1 cellular context compared by ENCODE assay signal in the genomic region with DNA sequence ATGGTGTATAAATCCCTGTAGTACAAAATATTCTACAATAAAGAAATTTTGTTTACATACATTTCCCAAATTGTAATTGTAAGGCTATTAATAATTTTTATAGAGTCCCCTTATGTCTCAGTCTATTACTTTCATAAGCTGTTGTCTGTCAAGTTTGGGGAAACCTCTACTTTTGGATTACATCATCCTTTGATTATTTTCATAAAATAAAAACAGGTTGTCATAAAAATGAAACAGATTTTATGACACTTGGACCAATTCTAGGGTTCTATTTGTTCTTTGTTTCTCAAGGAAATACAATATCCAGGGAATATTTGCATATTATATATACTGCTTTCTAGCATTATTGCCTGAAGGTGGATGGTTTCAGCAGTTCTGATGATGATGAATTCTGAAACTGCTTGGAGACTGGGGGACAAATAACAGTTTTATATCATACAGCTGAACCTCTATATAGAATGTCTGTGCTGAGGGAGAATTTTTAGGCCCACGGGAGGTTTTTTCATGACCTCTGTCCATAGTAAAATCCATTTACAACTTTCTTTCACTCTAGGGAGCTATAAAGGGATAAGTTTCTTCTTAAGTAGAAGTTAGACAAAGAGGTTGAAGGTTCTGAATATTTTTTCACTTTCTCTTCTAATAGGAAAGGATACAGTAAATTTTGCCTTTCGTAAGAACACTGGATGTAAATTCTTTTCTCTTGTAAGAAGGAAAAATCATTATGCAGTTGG.
TF ChIP-seq lines count a peak whose summit lies in the region.

No MANE protein-coding gene starts in this region.

TF ChIP-seq in GM12878, 131 proteins besides CTCF, POLR2A, EP300 and RAD21 (continued from another document):
- TF ChIP-seq, protein P1, sequence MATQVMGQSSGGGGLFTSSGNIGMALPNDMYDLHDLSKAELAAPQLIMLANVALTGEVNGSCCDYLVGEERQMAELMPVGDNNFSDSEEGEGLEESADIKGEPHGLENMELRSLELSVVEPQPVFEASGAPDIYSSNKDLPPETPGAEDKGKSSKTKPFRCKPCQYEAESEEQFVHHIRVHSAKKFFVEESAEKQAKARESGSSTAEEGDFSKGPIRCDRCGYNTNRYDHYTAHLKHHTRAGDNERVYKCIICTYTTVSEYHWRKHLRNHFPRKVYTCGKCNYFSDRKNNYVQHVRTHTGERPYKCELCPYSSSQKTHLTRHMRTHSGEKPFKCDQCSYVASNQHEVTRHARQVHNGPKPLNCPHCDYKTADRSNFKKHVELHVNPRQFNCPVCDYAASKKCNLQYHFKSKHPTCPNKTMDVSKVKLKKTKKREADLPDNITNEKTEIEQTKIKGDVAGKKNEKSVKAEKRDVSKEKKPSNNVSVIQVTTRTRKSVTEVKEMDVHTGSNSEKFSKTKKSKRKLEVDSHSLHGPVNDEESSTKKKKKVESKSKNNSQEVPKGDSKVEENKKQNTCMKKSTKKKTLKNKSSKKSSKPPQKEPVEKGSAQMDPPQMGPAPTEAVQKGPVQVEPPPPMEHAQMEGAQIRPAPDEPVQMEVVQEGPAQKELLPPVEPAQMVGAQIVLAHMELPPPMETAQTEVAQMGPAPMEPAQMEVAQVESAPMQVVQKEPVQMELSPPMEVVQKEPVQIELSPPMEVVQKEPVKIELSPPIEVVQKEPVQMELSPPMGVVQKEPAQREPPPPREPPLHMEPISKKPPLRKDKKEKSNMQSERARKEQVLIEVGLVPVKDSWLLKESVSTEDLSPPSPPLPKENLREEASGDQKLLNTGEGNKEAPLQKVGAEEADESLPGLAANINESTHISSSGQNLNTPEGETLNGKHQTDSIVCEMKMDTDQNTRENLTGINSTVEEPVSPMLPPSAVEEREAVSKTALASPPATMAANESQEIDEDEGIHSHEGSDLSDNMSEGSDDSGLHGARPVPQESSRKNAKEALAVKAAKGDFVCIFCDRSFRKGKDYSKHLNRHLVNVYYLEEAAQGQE (IDR thresholded peaks at IDR 0.05; ENCODE audit: low read depth, low read length): no peak
